Comparison of ENCODE assay signal across 19 cellular contexts in genomic region chr9:92642599-92642998, GRCh38. TPM values are rescaled to one million over a fixed set of nuclear protein-coding genes. Genes with fewer than 3 reads are reported as not detected.
A peak's percentile ranks its signal among the peaks of the same experiment; 100 is the strongest.
DNase-seq lines count a peak whose midpoint lies in the region; ATAC-seq and TF ChIP-seq lines count a peak whose summit lies in the region.
"Had no signal": no experiment of that assay in that cellular context is flagged by ENCODE, and none has a peak within 500 bp of the region (broad histone marks: within the 10 kb centered on the region; RNA-seq: fewer than 3 reads in every experiment).

No MANE protein-coding gene starts in this region.

- H4K8ac ChIP-seq in IMR-90 (ENCODE audit: low read depth in 2 of 2, low read length in 2 of 2) (no peak overlapping the region), neuronal stem cell (ENCODE audit: low read depth, low read length) (no peak overlapping the region)

- H3K9me3 ChIP-seq in IMR-90 (ENCODE audit: control insufficient read depth, insufficient read depth, low read length) (no peaks in the 10 kb centered on the region), neuronal stem cell (replicated peaks in 1 of 2; ENCODE audit: control insufficient read depth in 2 of 2, insufficient read depth in 1 of 2, low read depth in 1 of 2, low read length in 2 of 2) (no peaks in the 10 kb centered on the region), stomach (no peaks in the 10 kb centered on the region), osteoblast (ENCODE audit: low read depth, low read length) (no peaks in the 10 kb centered on the region)
- H3K9me3 ChIP-seq: MG63, SJSA1 had no signal

- H4K5ac ChIP-seq in IMR-90 (ENCODE audit: low read depth, low read length), result no peak overlapping the region

- no peaks in the 10 kb centered on the region for H4K20me1 ChIP-seq in IMR-90 (ENCODE audit: insufficient read depth, low read length)
- H4K20me1 ChIP-seq in osteoblast (ENCODE audit: insufficient read depth, low read length), result peaks cover 10% of the 10 kb centered on the region

- peak; percentile 25 for DNase-seq in H7
- DNase-seq in IMR-90, result no peak
- DNase-seq in neuronal stem cell (ENCODE audit: low spot score), result no peak
- DNase-seq in stomach, result peak; percentile 9
- no peak for DNase-seq in osteoblast (ENCODE audit: insufficient read length, low spot score, missing footprints)
- no peak for DNase-seq in amygdala (lab: John Stamatoyannopoulos, UW)
- DNase-seq: C1 segment of cervical spinal cord; CD4-positive, alpha-beta memory T cell; COR-L47; KBM-7; MG63; NCI-H2029; NCI-H446; NCI-H524 treated with DMSO at 0.1 percent for 48 hours; NCI-H774 had no signal

- H3K4me1 ChIP-seq in IMR-90 (ENCODE audit: control insufficient read depth, insufficient read depth, low read length) (no peaks in the 10 kb centered on the region), neuronal stem cell (ENCODE audit: control insufficient read depth in 2 of 2, insufficient read depth in 1 of 2, low read depth in 1 of 2, low read length in 2 of 2) (no peaks in the 10 kb centered on the region), stomach (no peaks in the 10 kb centered on the region), osteoblast (ENCODE audit: insufficient read depth, low read length) (no peaks in the 10 kb centered on the region)
- H3K4me1 ChIP-seq: SJSA1 had no signal

- H3K4me3 ChIP-seq in H7 (ENCODE audit: insufficient read depth, low read depth, low read length) (no peak overlapping the region), IMR-90 (ENCODE audit: insufficient read depth, low read depth, low read length) (no peak overlapping the region), neuronal stem cell (ENCODE audit: low read length in 2 of 2) (no peak overlapping the region), stomach (no peak overlapping the region), osteoblast (ENCODE audit: insufficient read depth, low read length) (no peak overlapping the region)
- H3K4me3 ChIP-seq: MG63, SJSA1 had no signal

- CTCF ChIA-PET in IMR-90 (lab: Yijun Ruan, JAX), result no interaction called here

- H3K27me3 ChIP-seq in H7 (ENCODE audit: control insufficient read depth, insufficient read depth, low read length) (no peaks in the 10 kb centered on the region), IMR-90 (ENCODE audit: control insufficient read depth, insufficient read depth, low read length) (no peaks in the 10 kb centered on the region), neuronal stem cell (ENCODE audit: control insufficient read depth in 3 of 3, insufficient read depth in 3 of 3, low read depth in 1 of 3, low read length in 3 of 3) (no peaks in the 10 kb centered on the region), stomach (no peaks in the 10 kb centered on the region), osteoblast (ENCODE audit: insufficient read depth, low read length) (no peaks in the 10 kb centered on the region)
- H3K27me3 ChIP-seq: MG63, SJSA1 had no signal

- H3K4ac ChIP-seq in IMR-90 (ENCODE audit: low read depth, low read length) (no peak overlapping the region), neuronal stem cell (ENCODE audit: low read length) (no peak overlapping the region)

- no peak overlapping the region for H2BK20ac ChIP-seq in IMR-90 (ENCODE audit: low read depth, low read length)

- intact Hi-C loops in IMR-90 (cut with micrococcal nuclease) (no loop called here), stomach (cut with DNase I; ENCODE audit: low total_unique reads) (no loop called here)

- H3K4me2 ChIP-seq in IMR-90 (ENCODE audit: low read depth, low read length) (no peak overlapping the region), neuronal stem cell (ENCODE audit: insufficient read depth, low read length, poor library complexity, severe bottlenecking) (no peak overlapping the region), osteoblast (ENCODE audit: insufficient read depth, low read length) (no peak overlapping the region)

- peak overlapping the region; percentile 17 for H2AFZ ChIP-seq in IMR-90 (replicated peaks; ENCODE audit: low read length, poor library complexity)
- no peak overlapping the region for H2AFZ ChIP-seq in neuronal stem cell (ENCODE audit: low read length)
- no peak overlapping the region for H2AFZ ChIP-seq in osteoblast (ENCODE audit: low read length)

- no peak for ATAC-seq in IMR-90 (ENCODE audit: low read depth)
- no peak for ATAC-seq in GM18517 (IDR thresholded peaks at IDR 0.05; ENCODE audit: unreplicated experiment)
- ATAC-seq: HepG2, Right ventricle myocardium inferior had no signal

- H3K14ac ChIP-seq in IMR-90 (replicated peaks; ENCODE audit: low read depth, low read length) (no peak overlapping the region), neuronal stem cell (ENCODE audit: low read length) (no peak overlapping the region)

- no peak overlapping the region for H2BK5ac ChIP-seq in IMR-90 (ENCODE audit: low read depth, low read length, poor library complexity, severe bottlenecking)
- H2BK5ac ChIP-seq in neuronal stem cell (ENCODE audit: low read length), result peak overlapping the region; percentile 87

- H3K79me2 ChIP-seq in osteoblast (ENCODE audit: insufficient read depth, low read length), result peaks cover 38% of the 10 kb centered on the region

- no peak overlapping the region for H3K9ac ChIP-seq in IMR-90 (ENCODE audit: low read depth, low read length)
- peak overlapping the region; percentile 72 for H3K9ac ChIP-seq in neuronal stem cell (ENCODE audit: low read depth, low read length, poor library complexity)

- H2AK5ac ChIP-seq in IMR-90 (ENCODE audit: low read depth, low read length) (no peak overlapping the region), neuronal stem cell (ENCODE audit: low read depth, low read length) (no peak overlapping the region)

- peaks cover 4% of the 10 kb centered on the region for H3K36me3 ChIP-seq in H7 (replicated peaks; ENCODE audit: control insufficient read depth, insufficient read depth, low read length)
- H3K36me3 ChIP-seq in IMR-90 (ENCODE audit: control insufficient read depth, insufficient read depth, low read length), result peaks cover 50% of the 10 kb centered on the region
- peaks cover 36 to 95% of the 10 kb centered on the region in 2 donors for H3K36me3 ChIP-seq in neuronal stem cell (replicated peaks in 1 of 2; ENCODE audit: control insufficient read depth in 2 of 2, insufficient read depth in 2 of 2, low read length in 2 of 2)
- H3K36me3 ChIP-seq in stomach, result peaks cover 54 to 100% (median 100%) of the 10 kb centered on the region in 4 donors
- peaks cover 70% of the 10 kb centered on the region for H3K36me3 ChIP-seq in osteoblast (ENCODE audit: insufficient read depth, low read length)

- POLR2A ChIA-PET in IMR-90 (lab: Charles Lee; ENCODE audit: unreplicated experiment), result no interaction called here

- no peak overlapping the region for H2BK120ac ChIP-seq in IMR-90 (ENCODE audit: low read depth, low read length)
- no peak overlapping the region for H2BK120ac ChIP-seq in neuronal stem cell (ENCODE audit: low read depth, low read length)

- dilution Hi-C loops in IMR-90 (cut with HindIII; ENCODE audit: low sequenced_read_pairs, unreplicated experiment), result no loop called here

- TF ChIP-seq CTCF in IMR-90 (conservative IDR thresholded peaks at IDR 0.05; ENCODE audit: low read depth, low read length), result no peak
- TF ChIP-seq CTCF in stomach (IDR thresholded peaks at IDR 0.05), result no peak
- TF ChIP-seq CTCF in osteoblast (IDR thresholded peaks at IDR 0.05; ENCODE audit: extremely low read depth, low read depth, low read length), result no peak

- no peak overlapping the region for H3K18ac ChIP-seq in IMR-90 (ENCODE audit: low read depth, low read length)
- no peak overlapping the region for H3K18ac ChIP-seq in neuronal stem cell (ENCODE audit: low read length)

- peaks cover 3% of the 10 kb centered on the region; the same call in 1 of the 2 replicates for H3K9me1 ChIP-seq in IMR-90 (ENCODE audit: insufficient read depth, low read length)

- H2BK12ac ChIP-seq in neuronal stem cell (ENCODE audit: low read length), result no peak overlapping the region

- in situ Hi-C loops in IMR-90 (cut with MboI; ENCODE audit: low sequenced_read_pairs), result no loop called here

- TF ChIP-seq POLR2A in IMR-90 (IDR thresholded peaks at IDR 0.05; ENCODE audit: low read depth, low read length) (no peak), stomach (IDR thresholded peaks at IDR 0.05) (no peak)

- H3K27ac ChIP-seq in IMR-90 (ENCODE audit: insufficient read depth, low read length) (no peak overlapping the region), neuronal stem cell (replicated peaks; ENCODE audit: low read length) (no peak overlapping the region), stomach (no peak overlapping the region), osteoblast (ENCODE audit: low read depth, low read length) (no peak overlapping the region)
- H3K27ac ChIP-seq: SJSA1 had no signal

- BruUV-seq in IMR-90 (replicated peaks; lab: Mats Ljungman, UMichigan), result no TSS peak

- H4K91ac ChIP-seq in IMR-90 (ENCODE audit: insufficient read depth, low read depth, low read length) (no peak overlapping the region), neuronal stem cell (ENCODE audit: low read depth, low read length, poor library complexity) (no peak overlapping the region)

- TF ChIP-seq RAD21 in IMR-90 (IDR thresholded peaks at IDR 0.05; ENCODE audit: low read length), result no peak

- no peak for TF ChIP-seq EP300 in stomach (IDR thresholded peaks at IDR 0.05)

- H3K23ac ChIP-seq in IMR-90 (ENCODE audit: low read depth, low read length), result no peak overlapping the region
- no peak overlapping the region for H3K23ac ChIP-seq in neuronal stem cell (ENCODE audit: low read depth, low read length, poor library complexity)

- no peak overlapping the region for H3K56ac ChIP-seq in IMR-90 (ENCODE audit: extremely low read depth, insufficient read depth, low read length)

- H3K79me1 ChIP-seq in IMR-90 (ENCODE audit: low read depth in 1 of 2, low read length in 2 of 2) (peaks cover 13 to 28% of the 10 kb centered on the region in 2 experiments), neuronal stem cell (ENCODE audit: low read depth, low read length) (peaks cover 3% of the 10 kb centered on the region)

- no peak overlapping the region for H2AK9ac ChIP-seq in IMR-90 (replicated peaks; ENCODE audit: low read depth, low read length, poor library complexity)

- WGBS in IMR-90 (ENCODE audit: extremely low coverage in 2 of 2, insufficient read length in 1 of 2), 2 experiments, result 100% methylated on average over 1 of the region's 7 CpGs; no CpG with 5 or more reads in 1 of the 2 experiments
- WGBS in neuronal stem cell (ENCODE audit: extremely low coverage in 2 of 2, insufficient read length in 2 of 2, insufficient replicate concordance in 1 of 2), 2 donors, result no CpG with 5 or more reads among the region's 7 CpGs
- 97 to 99% (median 98%) methylated on average over 7 of the region's 7 CpGs for whole genome bisulfite sequencing in stomach, 5 donors

- H2BK15ac ChIP-seq in IMR-90 (ENCODE audit: low read depth, low read length) (no peak overlapping the region), neuronal stem cell (ENCODE audit: low read length) (no peak overlapping the region)

RNA-seq across cellular contexts. Expression of gene IPPK, which starts 27.3 kb away (rescaled TPM):
- 10.6 and 12.5 TPM in 2 replicates for total RNA-seq in H7 (2014; rRNA removed; shearing (Covaris generic))
- total RNA-seq in IMR-90 (2012; rRNA removed), result 25.1 and 27.5 TPM in 2 replicates
- 25.3 and 26.8 TPM in 2 replicates for polyA plus RNA-seq in IMR-90 (2012; rRNA removed)
- polyA plus RNA-seq in IMR-90 (2012; cell fraction: cytosol; rRNA removed), result 12.5 and 13.1 TPM in 2 replicates
- polyA plus RNA-seq in IMR-90 (2012; cell fraction: nucleus; rRNA removed; ENCODE audit: low replicate concordance), result 40.6 and 52.6 TPM in 2 replicates
- polyA plus RNA-seq in neuronal stem cell (2013, experiment 1 of 2), result 4.8 TPM
- 4.2 TPM for polyA plus RNA-seq in neuronal stem cell (2013, experiment 2 of 2)
- total RNA-seq in stomach, result 10 to 100 TPM in 4 of 5 donors, 1 to 10 TPM in 1; 1.4 to 14.6 (median 11.6) TPM
- polyA plus RNA-seq in stomach, result 10 to 100 TPM in 1 of 3 donors, 1 to 10 TPM in 2; 2.7 to 17.1 (median 6.0) TPM
- 7.7 and 9.4 TPM in 2 replicates for total RNA-seq in osteoblast

Comparison
In these comparisons a context has a peak if more than half of its experiments do, and no peak if none do; other contexts are left out.
1. DNase-seq: peak in H7 (single experiment) and stomach (single experiment); none in IMR-90 (single experiment), neuronal stem cell (single experiment), osteoblast (single experiment) and amygdala (0 of 56).